Comparison of ENCODE assay signal across 1 cellular context in genomic region chr2:24824966-24825882, GRCh38.
TF ChIP-seq lines count a peak whose summit lies in the region.

No MANE protein-coding gene starts in this region.

TF ChIP-seq in HepG2, 621 proteins besides CTCF, POLR2A, EP300 and RAD21:
- TF ChIP-seq FOXA1 (IDR thresholded peaks at IDR 0.05) (no peak), FOXA1 (CRISPR knock-in tag; IDR thresholded peaks at IDR 0.05) (no peak), ONECUT2 (CRISPR knock-in tag; IDR thresholded peaks at IDR 0.05) (no peak), MAX (IDR thresholded peaks at IDR 0.05) (no peak), ZNF605 (CRISPR knock-in tag; IDR thresholded peaks at IDR 0.05) (0 out of 2 replicates have a peak, but pooled peaks have one; percentile 43), KLF12 (CRISPR knock-in tag; IDR thresholded peaks at IDR 0.05; ENCODE audit: borderline replicate concordance) (no peak), RBM22 (optimal IDR thresholded peaks at IDR 0.05; ENCODE audit: low read length) (peak; percentile 68), XRCC5 (optimal IDR thresholded peaks at IDR 0.05; ENCODE audit: low read length) (peak; percentile 30), PAX8 (CRISPR knock-in tag; IDR thresholded peaks at IDR 0.05; ENCODE audit: borderline replicate concordance) (no peak), ZNF350 (CRISPR knock-in tag; IDR thresholded peaks at IDR 0.05; ENCODE audit: borderline replicate concordance, low read depth) (no peak)
- TF ChIP-seq, protein P1, sequence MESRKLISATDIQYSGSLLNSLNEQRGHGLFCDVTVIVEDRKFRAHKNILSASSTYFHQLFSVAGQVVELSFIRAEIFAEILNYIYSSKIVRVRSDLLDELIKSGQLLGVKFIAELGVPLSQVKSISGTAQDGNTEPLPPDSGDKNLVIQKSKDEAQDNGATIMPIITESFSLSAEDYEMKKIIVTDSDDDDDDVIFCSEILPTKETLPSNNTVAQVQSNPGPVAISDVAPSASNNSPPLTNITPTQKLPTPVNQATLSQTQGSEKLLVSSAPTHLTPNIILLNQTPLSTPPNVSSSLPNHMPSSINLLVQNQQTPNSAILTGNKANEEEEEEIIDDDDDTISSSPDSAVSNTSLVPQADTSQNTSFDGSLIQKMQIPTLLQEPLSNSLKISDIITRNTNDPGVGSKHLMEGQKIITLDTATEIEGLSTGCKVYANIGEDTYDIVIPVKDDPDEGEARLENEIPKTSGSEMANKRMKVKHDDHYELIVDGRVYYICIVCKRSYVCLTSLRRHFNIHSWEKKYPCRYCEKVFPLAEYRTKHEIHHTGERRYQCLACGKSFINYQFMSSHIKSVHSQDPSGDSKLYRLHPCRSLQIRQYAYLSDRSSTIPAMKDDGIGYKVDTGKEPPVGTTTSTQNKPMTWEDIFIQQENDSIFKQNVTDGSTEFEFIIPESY (CRISPR knock-in tag; IDR thresholded peaks at IDR 0.05), result peak; percentile 14; the same call in 1 of the 2 replicates
- TF ChIP-seq, protein P2, sequence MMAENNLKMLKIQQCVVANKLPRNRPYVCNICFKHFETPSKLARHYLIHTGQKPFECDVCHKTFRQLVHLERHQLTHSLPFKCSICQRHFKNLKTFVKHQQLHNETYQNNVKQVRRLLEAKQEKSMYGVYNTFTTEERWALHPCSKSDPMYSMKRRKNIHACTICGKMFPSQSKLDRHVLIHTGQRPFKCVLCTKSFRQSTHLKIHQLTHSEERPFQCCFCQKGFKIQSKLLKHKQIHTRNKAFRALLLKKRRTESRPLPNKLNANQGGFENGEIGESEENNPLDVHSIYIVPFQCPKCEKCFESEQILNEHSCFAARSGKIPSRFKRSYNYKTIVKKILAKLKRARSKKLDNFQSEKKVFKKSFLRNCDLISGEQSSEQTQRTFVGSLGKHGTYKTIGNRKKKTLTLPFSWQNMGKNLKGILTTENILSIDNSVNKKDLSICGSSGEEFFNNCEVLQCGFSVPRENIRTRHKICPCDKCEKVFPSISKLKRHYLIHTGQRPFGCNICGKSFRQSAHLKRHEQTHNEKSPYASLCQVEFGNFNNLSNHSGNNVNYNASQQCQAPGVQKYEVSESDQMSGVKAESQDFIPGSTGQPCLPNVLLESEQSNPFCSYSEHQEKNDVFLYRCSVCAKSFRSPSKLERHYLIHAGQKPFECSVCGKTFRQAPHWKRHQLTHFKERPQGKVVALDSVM (CRISPR knock-in tag; IDR thresholded peaks at IDR 0.05), result 0 out of 2 replicates have a peak, but pooled peaks have one; percentile 14
TF ChIP-seq in HepG2: peak in this region for 5.
